Comparison of ENCODE assay signal across 1 cellular context in the genomic region with DNA sequence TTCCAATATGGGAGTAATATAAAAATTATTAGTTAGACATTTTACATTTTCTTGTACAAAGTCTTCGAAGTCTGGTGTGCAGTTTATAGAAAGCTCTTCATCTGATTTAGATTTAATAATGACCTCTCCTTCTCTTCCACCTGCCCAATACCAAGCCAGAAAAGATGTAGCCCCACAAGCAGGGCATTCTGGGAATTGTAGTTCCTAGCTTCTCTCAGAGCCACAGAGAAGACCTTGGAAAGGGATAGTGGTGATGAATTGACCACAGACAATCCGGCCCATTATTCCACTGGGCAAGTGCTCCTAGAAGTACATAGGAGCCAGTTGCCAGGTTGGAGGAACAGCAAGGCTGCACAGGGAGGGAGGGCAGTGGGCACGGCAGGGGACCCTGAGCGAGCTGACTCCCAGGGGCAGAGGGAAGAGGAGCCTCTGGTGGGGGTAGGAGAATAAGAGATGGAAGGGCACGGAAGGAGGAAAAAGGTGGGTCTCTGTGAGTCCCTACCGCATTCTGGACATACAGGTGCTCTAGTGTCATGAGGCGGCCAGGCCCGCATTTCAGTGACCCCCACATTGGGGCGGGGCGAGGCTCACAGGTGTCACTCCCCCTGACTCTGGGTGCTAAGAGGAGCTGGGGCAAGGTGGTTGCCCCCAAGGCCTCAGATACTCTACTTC.
A peak's percentile ranks its signal among the peaks of the same experiment; 100 is the strongest.
TF ChIP-seq lines count a peak whose summit lies in the region.

No MANE protein-coding gene starts in this region.

TF ChIP-seq in IMR-90, 13 proteins besides CTCF, POLR2A, EP300 and RAD21:
- TF ChIP-seq MAFK (IDR thresholded peaks at IDR 0.05; ENCODE audit: low read depth, low read length) = no peak
- peak; percentile 18; the same call in 1 of the 2 replicates for TF ChIP-seq MAZ (IDR thresholded peaks at IDR 0.05; ENCODE audit: borderline replicate concordance, low read depth, low read length)
TF ChIP-seq in IMR-90: peak in this region for 1.
